17 cellular contexts compared by ENCODE assay signal in the genomic region with DNA sequence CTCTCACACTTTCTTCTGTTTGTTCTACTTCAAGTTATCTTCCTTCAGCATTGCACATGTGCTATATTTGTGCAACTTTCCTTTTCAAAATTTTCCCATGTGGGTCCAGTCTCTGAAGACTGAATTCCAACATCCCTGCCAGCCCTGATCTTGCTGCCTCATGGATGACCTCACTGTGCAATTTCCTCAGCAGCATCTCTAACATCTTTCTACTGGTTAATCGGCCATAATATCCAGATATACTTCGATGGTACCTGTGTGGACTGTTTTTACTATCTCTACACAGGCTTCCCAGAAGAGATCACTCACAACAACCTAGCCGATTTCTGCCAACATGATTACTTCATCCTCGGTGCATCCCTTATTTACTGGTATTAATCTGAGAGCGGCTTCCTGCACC. TPM values are rescaled to one million over a fixed set of nuclear protein-coding genes. Genes with fewer than 3 reads are reported as not detected.
DNase-seq lines count a peak whose midpoint lies in the region; ATAC-seq and FAIRE-seq lines count a peak whose summit lies in the region.
"Had no signal": no experiment of that assay in that cellular context is flagged by ENCODE, and none has a peak within 500 bp of the region (broad histone marks: within the 10 kb centered on the region; RNA-seq: fewer than 3 reads in every experiment).

No MANE protein-coding gene starts in this region.

- DNase-seq in right cardiac atrium (no peak), Right ventricle myocardium superior (no peak), NCI-H748 (lab: John Stamatoyannopoulos, UW; ENCODE audit: unreplicated experiment) (peak; percentile 37), urothelium cell line (ENCODE audit: low spot score) (peak; percentile 8), NOMO-1 treated with DMSO at 0.1 percent for 48 hours (lab: John Stamatoyannopoulos, UW; ENCODE audit: unreplicated experiment) (no peak)
- DNase-seq in activated effector memory CD4-positive, alpha-beta T cell treated with Interleukin-2 at 50 U/mL for 16 hours, result no peak
- DNase-seq: activated CD4-positive, alpha-beta T cell treated with anti-CD3 and anti-CD28 coated beads, Interleukin-2, amount 50 U/mL, for 48 hours; glutamatergic neuron; KG1; kidney glomerular epithelial cell; Peyer's patch; stimulated activated CD4-positive, alpha-beta T cell treated with anti-CD3 and anti-CD28 coated beads, Interleukin-4, amount 100 ng/mL, for 1 hour; T-helper 2 cell; uterus had no signal

- intact Hi-C loops in right cardiac atrium (cut with DNase I), result no loop called here
- intact Hi-C loops in Right ventricle myocardium superior (cut with DNase I), result no loop called here

- H3K27ac ChIP-seq in right cardiac atrium (ENCODE audit: low read length) (no peak overlapping the region), cingulate gyrus (ENCODE audit: low read depth, low read length) (peak overlapping the region; percentile 41)
- H3K27ac ChIP-seq: Peyer's patch, uterus had no signal

- no peaks in the 10 kb centered on the region for H3K9me3 ChIP-seq in right cardiac atrium (ENCODE audit: control insufficient read depth, low read length)
- H3K9me3 ChIP-seq: Peyer's patch, uterus had no signal

- ATAC-seq in right cardiac atrium (no peak), Right ventricle myocardium superior (ENCODE audit: poor library complexity) (no peak), HG03460 (IDR thresholded peaks at IDR 0.05; ENCODE audit: unreplicated experiment) (no peak)

- no peaks in the 10 kb centered on the region for H3K27me3 ChIP-seq in right cardiac atrium (ENCODE audit: control insufficient read depth, insufficient read depth)
- H3K27me3 ChIP-seq: Peyer's patch, uterus had no signal

- WGBS in right cardiac atrium, result 71% methylated on average over 5 of the region's 5 CpGs

- H3K4me3 ChIP-seq in right cardiac atrium (ENCODE audit: low read length), result peak overlapping the region; percentile 6
- H3K4me3 ChIP-seq: uterus had no signal

- no peak for FAIRE-seq in urothelium cell line (lab: Jason Lieb, UNC)

- H3K4me1 ChIP-seq in right cardiac atrium (ENCODE audit: control insufficient read depth, insufficient read depth, low read length), result peaks cover 1% of the 10 kb centered on the region
- H3K4me1 ChIP-seq: Peyer's patch, uterus had no signal

RNA-seq across cellular contexts. Expression of gene GPM6A, which starts 41.5 kb away (rescaled TPM):
- total RNA-seq in right cardiac atrium, result 1 to 10 TPM; 1.5 to 2.5 (median 1.7) TPM
- 1.9 TPM for polyA plus RNA-seq in right cardiac atrium
- 0.38 TPM for total RNA-seq in Right ventricle myocardium superior
- polyA plus RNA-seq: BJ had no signal

Comparison
In these comparisons a context has a peak if more than half of its experiments do, and no peak if none do; other contexts are left out.
1. DNase-seq: peak in NCI-H748 (single experiment) and urothelium cell line (single experiment); none in right cardiac atrium (0 of 3), Right ventricle myocardium superior (single experiment), NOMO-1 treated with DMSO at 0.1 percent for 48 hours (single experiment) and activated effector memory CD4-positive, alpha-beta T cell treated with Interleukin-2 at 50 U/mL for 16 hours (single experiment).